10 cellular contexts compared by ENCODE assay signal in the genomic region with DNA sequence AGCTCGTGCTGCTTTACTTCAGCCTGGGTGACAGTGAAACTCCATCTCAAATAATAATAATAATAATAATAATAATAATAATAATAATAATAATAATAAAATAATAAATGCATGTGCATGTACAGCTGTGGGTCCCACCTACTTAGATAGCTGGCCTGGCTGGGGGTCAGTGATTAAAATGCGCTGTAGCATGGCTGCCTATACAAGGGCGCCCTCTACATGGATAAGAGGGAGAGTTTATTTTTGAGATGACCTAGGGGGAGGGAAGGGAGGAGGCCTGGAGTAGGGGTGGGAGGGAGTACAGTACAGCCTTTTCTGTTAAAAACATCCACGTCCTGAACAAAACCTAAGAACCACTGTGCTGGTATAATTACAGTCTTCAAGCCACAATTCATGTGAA.
DNase-seq lines count a peak whose midpoint lies in the region; ATAC-seq and TF ChIP-seq lines count a peak whose summit lies in the region.
"Had no signal": no experiment of that assay in that cellular context is flagged by ENCODE, and none has a peak within 500 bp of the region (broad histone marks: within the 10 kb centered on the region; RNA-seq: fewer than 3 reads in every experiment).

No MANE protein-coding gene starts in this region.

- H3K27me3 ChIP-seq in DOHH2 (ENCODE audit: control insufficient read depth, low read length) (no peaks in the 10 kb centered on the region), OCI-LY3 (ENCODE audit: low read depth, low read length) (no peaks in the 10 kb centered on the region)

- H3K79me2 ChIP-seq in DOHH2 (ENCODE audit: control insufficient read depth, low read length) (no peaks in the 10 kb centered on the region), OCI-LY3 (ENCODE audit: low read length) (no peaks in the 10 kb centered on the region)

- no peaks in the 10 kb centered on the region for H3K9me3 ChIP-seq in DOHH2 (ENCODE audit: control insufficient read depth, insufficient read depth, low read length)
- no peaks in the 10 kb centered on the region for H3K9me3 ChIP-seq in OCI-LY3 (ENCODE audit: insufficient read depth, low read length)

- H4K20me1 ChIP-seq in DOHH2 (ENCODE audit: control insufficient read depth, insufficient read depth, low read depth, low read length) (no peaks in the 10 kb centered on the region), OCI-LY3 (ENCODE audit: insufficient read depth, low read length) (peaks cover 4% of the 10 kb centered on the region)

- no peaks in the 10 kb centered on the region for H3K4me1 ChIP-seq in DOHH2 (ENCODE audit: control insufficient read depth, low read length)
- H3K4me1 ChIP-seq in OCI-LY3 (ENCODE audit: low read length): no peaks in the 10 kb centered on the region

- no peak overlapping the region for H3K9ac ChIP-seq in OCI-LY3 (ENCODE audit: low read length)

- no peak for ATAC-seq in HG03280 (IDR thresholded peaks at IDR 0.05; ENCODE audit: unreplicated experiment)
- ATAC-seq: sciatic nerve; stimulated activated naive CD8-positive, alpha-beta T cell treated with anti-CD3 and anti-CD28 coated beads, Interleukin-15, amount 100 ng/mL, for 72 hours had no signal

- no peak overlapping the region for H2AFZ ChIP-seq in OCI-LY3 (ENCODE audit: low read depth, low read length)

- peak; percentile 1 for DNase-seq in KBM-7
- DNase-seq in iPS-NIHi11 (ENCODE audit: low spot score): peak; percentile 48
- DNase-seq in activated CD4-positive, alpha-beta T cell treated with anti-CD3 and anti-CD28 coated beads for 48 hours: no peak
- DNase-seq in AG20443 (ENCODE audit: low spot score): no peak
- DNase-seq in stimulated activated naive CD4-positive, alpha-beta T cell (lab: John Stamatoyannopoulos, UW): no peak
- DNase-seq: stimulated activated naive CD8-positive, alpha-beta T cell treated with anti-CD3 and anti-CD28 coated beads, Interleukin-15, amount 100 ng/mL, for 72 hours had no signal

- H3K27ac ChIP-seq in DOHH2 (ENCODE audit: low read depth, low read length) (no peak overlapping the region), OCI-LY3 (ENCODE audit: low read length) (no peak overlapping the region)

- H3K4me3 ChIP-seq in DOHH2 (ENCODE audit: low read length) (no peak overlapping the region), OCI-LY3 (ENCODE audit: low read length) (no peak overlapping the region)

- H3K9me2 ChIP-seq in DOHH2 (replicated peaks; ENCODE audit: control insufficient read depth, low read length): no peaks in the 10 kb centered on the region

- H3F3A ChIP-seq in DOHH2 (ENCODE audit: control insufficient read depth, insufficient read depth): no peaks in the 10 kb centered on the region

- no peaks in the 10 kb centered on the region for H3K36me3 ChIP-seq in DOHH2 (ENCODE audit: control insufficient read depth, low read length)
- no peaks in the 10 kb centered on the region for H3K36me3 ChIP-seq in OCI-LY3 (replicated peaks; ENCODE audit: low read depth, low read length)

- in situ Hi-C loops in KBM-7 (cut with MboI; ENCODE audit: low pct_unique_long_range_greater_than_20kb, low sequenced_read_pairs): no loop called here

- no peak overlapping the region for H3K4me2 ChIP-seq in DOHH2 (ENCODE audit: low read length)
- H3K4me2 ChIP-seq in OCI-LY3 (ENCODE audit: low read length): no peak overlapping the region

- TF ChIP-seq CTCF in DOHH2 (IDR thresholded peaks at IDR 0.05; ENCODE audit: low read depth, low read length, poor library complexity, severe bottlenecking): peak; percentile 30
- TF ChIP-seq CTCF in OCI-LY3 (IDR thresholded peaks at IDR 0.05; ENCODE audit: low read depth, low read length): peak; percentile 58

Comparison
In these comparisons a context has a peak if more than half of its experiments do, and no peak if none do; other contexts are left out.
1. DNase-seq: peak in KBM-7 (single experiment) and iPS-NIHi11 (single experiment); none in activated CD4-positive, alpha-beta T cell treated with anti-CD3 and anti-CD28 coated beads for 48 hours (single experiment), AG20443 (single experiment) and stimulated activated naive CD4-positive, alpha-beta T cell (0 of 6).